Comparison of ENCODE assay signal across 8 cellular contexts in the genomic region with DNA sequence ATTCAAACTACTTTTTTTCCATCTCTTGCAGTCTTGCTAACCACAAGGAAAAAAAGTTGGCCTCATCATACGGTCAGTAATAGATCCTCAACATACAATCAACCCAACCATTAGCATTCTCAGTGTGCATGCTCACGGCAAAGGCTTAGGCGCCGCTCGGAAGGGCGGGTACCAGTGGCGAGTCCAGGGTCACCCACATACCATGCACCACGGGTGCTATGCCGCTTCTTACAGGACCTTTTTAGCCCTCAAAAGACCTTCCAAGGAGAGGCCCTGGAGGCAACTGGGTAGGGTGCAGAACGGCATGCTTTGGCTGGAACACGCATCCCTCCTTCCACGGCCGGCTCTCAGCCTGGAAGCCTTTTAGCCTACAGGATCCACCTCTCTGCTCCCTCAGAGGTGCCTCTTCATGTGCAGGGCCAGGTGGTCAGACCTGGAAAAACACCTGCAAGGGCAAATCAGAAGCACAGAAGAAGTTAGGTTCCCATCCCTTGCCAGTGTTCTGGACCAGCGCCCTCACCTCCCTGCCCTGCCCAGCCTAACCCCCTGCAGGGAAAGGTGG. TPM values are rescaled to one million over a fixed set of nuclear protein-coding genes. Genes with fewer than 3 reads are reported as not detected.
DNase-seq lines count a peak whose midpoint lies in the region; ATAC-seq, FAIRE-seq and TF ChIP-seq lines count a peak whose summit lies in the region.

No MANE protein-coding gene starts in this region.

- H3K4me1 Mint-ChIP-seq in natural killer cell, result peaks cover 94% of the 10 kb centered on the region in 2 donors

- no peak overlapping the region for H2BK15ac ChIP-seq in H1 (ENCODE audit: low read length)

- H3K4me2 ChIP-seq in H1 (ENCODE audit: insufficient read depth in 1 of 2, low read depth in 2 of 2, low read length in 2 of 2), result no peak overlapping the region

- H4K91ac ChIP-seq in H1 (replicated peaks; ENCODE audit: insufficient read length, low read length), result no peak overlapping the region

- no peaks in the 10 kb centered on the region for H3K27me3 ChIP-seq in H1 (replicated peaks in 1 of 4; ENCODE audit: control insufficient read depth in 3 of 4, extremely low read depth in 1 of 4, insufficient read depth in 3 of 4, low read length in 3 of 4)

- H3K27ac ChIP-seq in H1 (ENCODE audit: low read depth, low read length), result no peak overlapping the region

- peak overlapping the region; percentile 100 for H3K27ac Mint-ChIP-seq in natural killer cell

- H3K9ac ChIP-seq in H1 (replicated peaks in 1 of 4; ENCODE audit: extremely low read depth in 1 of 4, low read depth in 3 of 4, low read length in 3 of 4), result no peak overlapping the region

- peaks cover 25 to 52% (median 45%) of the 10 kb centered on the region in 4 experiments for H3K36me3 ChIP-seq in H1 (ENCODE audit: control insufficient read depth in 2 of 4, insufficient read depth in 4 of 4, low read length in 3 of 4)

- no peak overlapping the region for H2AK5ac ChIP-seq in H1 (ENCODE audit: low read depth, low read length)

- H3K9me3 Mint-ChIP-seq in natural killer cell, result no peaks in the 10 kb centered on the region

- H2BK5ac ChIP-seq in H1 (ENCODE audit: low read depth, low read length), result no peak overlapping the region

- H3K23ac ChIP-seq in H1 (ENCODE audit: insufficient read length), result no peak overlapping the region

- WGBS in H1 (ENCODE audit: extremely low coverage in 1 of 2, insufficient coverage in 1 of 2, insufficient read length in 1 of 2, insufficient replicate concordance in 2 of 2, low coverage in 1 of 2, low lambda C conversion rate in 2 of 2, missing lambda C conversion rate in 1 of 2), 2 experiments, result 87% methylated on average over 10 of the region's 14 CpGs; no CpG with 5 or more reads in 1 of the 2 experiments

- TF ChIP-seq CTCF in H1 (IDR thresholded peaks at IDR 0.05; ENCODE audit: control extremely low read depth in 1 of 3, insufficient read depth in 1 of 3, low read depth in 1 of 3, low read length in 3 of 3) (no peak), natural killer cell (IDR thresholded peaks at IDR 0.05) (no peak)

- H4K20me1 ChIP-seq in H1 (replicated peaks in 1 of 2; ENCODE audit: control insufficient read depth in 1 of 2, insufficient read depth in 2 of 2, low read length in 2 of 2), result peaks cover 23 to 27% of the 10 kb centered on the region in 2 experiments

- H3K18ac ChIP-seq in H1 (ENCODE audit: extremely low read depth, low read length), result no peak overlapping the region

- FAIRE-seq in RCC 7860 (lab: Jason Lieb, UNC) (no peak), H1 (lab: Jason Lieb, UNC) (no peak)

- peak; percentile 40 for DNase-seq in CD1c-positive myeloid dendritic cell (ENCODE audit: extremely low spot score)
- DNase-seq in RCC 7860 (ENCODE audit: low spot score), result peak; percentile 39
- DNase-seq in H1 (ENCODE audit: low read depth in 1 of 2, low spot score in 2 of 2), result no peak
- DNase-seq in natural killer cell, result no peak
- DNase-seq in COR-L47 (lab: John Stamatoyannopoulos, UW), result no peak
- no peak for DNase-seq in NCI-H2107 treated with DMSO at 0.1 percent for 48 hours (lab: John Stamatoyannopoulos, UW; ENCODE audit: unreplicated experiment)
- no peak for DNase-seq in glomerular visceral epithelial cell (ENCODE audit: extremely low spot score)
- no peak for DNase-seq in effector CD8-positive, alpha-beta T cell (lab: John Stamatoyannopoulos, UW)

- intact Hi-C loops in natural killer cell (cut with micrococcal nuclease), result loop anchor here (10.0 kb wide), 1 partner anchor 456 kb away; no protein-coding TSS in a partner anchor

- H3K79me1 ChIP-seq in H1 (ENCODE audit: low read depth, low read length), result peaks cover 22% of the 10 kb centered on the region

- no peaks in the 10 kb centered on the region for H3K9me3 ChIP-seq in H1 (ENCODE audit: insufficient read depth in 2 of 2, low read depth in 1 of 2, low read length in 1 of 2)

- H3K36me3 Mint-ChIP-seq in natural killer cell, result peaks cover 66% of the 10 kb centered on the region

- H2BK12ac ChIP-seq in H1 (ENCODE audit: low read depth, low read length), result no peak overlapping the region

- H3K14ac ChIP-seq in H1 (ENCODE audit: insufficient read length), result no peak overlapping the region

- TF ChIP-seq POLR2A in H1 (IDR thresholded peaks at IDR 0.05; ENCODE audit: control extremely low read depth in 1 of 2, low read depth in 2 of 2, low read length in 2 of 2), result no peak

- H3K27me3 Mint-ChIP-seq in natural killer cell (ENCODE audit: low read depth in 2 of 2), result peaks cover 0 to 4% of the 10 kb centered on the region in 2 donors

- H3K23me2 ChIP-seq in H1 (ENCODE audit: low read depth, low read length), result peaks cover 10% of the 10 kb centered on the region

- no peak for TF ChIP-seq RAD21 in H1 (IDR thresholded peaks at IDR 0.05 in 1 of 2, conservative IDR thresholded peaks at IDR 0.05 in 1 of 2; ENCODE audit: low read depth in 2 of 2, low read length in 2 of 2)

- no peak overlapping the region for H3K4ac ChIP-seq in H1 (replicated peaks; ENCODE audit: insufficient read length, low read depth, low read length)

- peaks cover 6 to 56% of the 10 kb centered on the region in 2 experiments for H3K79me2 ChIP-seq in H1 (ENCODE audit: control insufficient read depth in 1 of 2, insufficient read depth in 2 of 2, low read length in 2 of 2)

- no peak overlapping the region for H3K56ac ChIP-seq in H1 (replicated peaks; ENCODE audit: insufficient read length, low read depth, low read length)

- no peak overlapping the region for H2BK20ac ChIP-seq in H1 (ENCODE audit: low read length)

- CTCF ChIA-PET in H1 (lab: Charles Lee; ENCODE audit: partially characterized antibody), result interaction anchor here (1.4 kb wide), 1 partner anchor 539 kb away, joined by 4 read pairs; no protein-coding TSS in a partner anchor

- no peak for TF ChIP-seq EP300 in H1 (IDR thresholded peaks at IDR 0.05; ENCODE audit: borderline replicate concordance in 1 of 2, low read depth in 2 of 2, low read length in 2 of 2)

- POLR2A ChIA-PET in H1 (lab: Charles Lee; ENCODE audit: partially characterized antibody), result interaction anchor here (1.2 kb wide), 1 partner anchor 17 kb away, joined by 4 read pairs; no protein-coding TSS in a partner anchor

- peaks cover 2 to 14% (median 11%) of the 10 kb centered on the region in 4 experiments for H3K4me1 ChIP-seq in H1 (replicated peaks in 1 of 4; ENCODE audit: control insufficient read depth in 3 of 4, insufficient read depth in 4 of 4, low read length in 3 of 4)

- H4K5ac ChIP-seq in H1 (ENCODE audit: insufficient read length, low read depth, low read length), result no peak overlapping the region

- ATAC-seq in natural killer cell, result no peak

- H3K4me3 ChIP-seq in H1 (ENCODE audit: extremely low read depth in 1 of 4, insufficient read depth in 2 of 4, low read depth in 3 of 4, low read length in 4 of 4), result no peak overlapping the region

- no peak overlapping the region for H2AFZ ChIP-seq in H1 (ENCODE audit: low read length)

- H4K8ac ChIP-seq in H1 (ENCODE audit: extremely low read depth, insufficient read depth, low read length), result no peak overlapping the region

- H3K4me3 Mint-ChIP-seq in natural killer cell, result peak overlapping the region; percentile 99

- no peak overlapping the region for H2BK120ac ChIP-seq in H1 (replicated peaks; ENCODE audit: low read depth, low read length)

TF ChIP-seq in H1, 55 proteins besides CTCF, POLR2A, EP300 and RAD21:
- no peak for TF ChIP-seq CTBP2 (IDR thresholded peaks at IDR 0.05; ENCODE audit: borderline replicate concordance, insufficient read depth, insufficient read length, low read length)
- TF ChIP-seq, protein P1, sequence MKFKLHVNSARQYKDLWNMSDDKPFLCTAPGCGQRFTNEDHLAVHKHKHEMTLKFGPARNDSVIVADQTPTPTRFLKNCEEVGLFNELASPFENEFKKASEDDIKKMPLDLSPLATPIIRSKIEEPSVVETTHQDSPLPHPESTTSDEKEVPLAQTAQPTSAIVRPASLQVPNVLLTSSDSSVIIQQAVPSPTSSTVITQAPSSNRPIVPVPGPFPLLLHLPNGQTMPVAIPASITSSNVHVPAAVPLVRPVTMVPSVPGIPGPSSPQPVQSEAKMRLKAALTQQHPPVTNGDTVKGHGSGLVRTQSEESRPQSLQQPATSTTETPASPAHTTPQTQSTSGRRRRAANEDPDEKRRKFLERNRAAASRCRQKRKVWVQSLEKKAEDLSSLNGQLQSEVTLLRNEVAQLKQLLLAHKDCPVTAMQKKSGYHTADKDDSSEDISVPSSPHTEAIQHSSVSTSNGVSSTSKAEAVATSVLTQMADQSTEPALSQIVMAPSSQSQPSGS (IDR thresholded peaks at IDR 0.05; ENCODE audit: low read length), result no peak
- no peak for TF ChIP-seq CBX8 (IDR thresholded peaks at IDR 0.05; ENCODE audit: borderline replicate concordance, low read depth, low read length)
- TF ChIP-seq HDAC2 (IDR thresholded peaks at IDR 0.05; ENCODE audit: borderline replicate concordance in 1 of 2, low read depth in 2 of 2, low read length in 2 of 2), result no peak
- peak; percentile 23; the same call in 1 of the 2 replicates for TF ChIP-seq POLR2AphosphoS5 (IDR thresholded peaks at IDR 0.05; ENCODE audit: low read depth, low read length)

RNA-seq across cellular contexts. Expression of a gene that starts 5.8 kb away (rescaled TPM):
- total RNA-seq in H1 (2021; fragmentation: NEBNext Ultra II Directional; extraction: Animal tissue kit (Norgen Biotek cat#: 25700)), result 19.5 and 23.0 TPM in 2 replicates
- polyA plus RNA-seq in H1 (2011; rRNA removed), result 5.7 and 10.1 TPM in 2 replicates
- 8.9 TPM for polyA plus RNA-seq in H1 (2011; cell fraction: cytosol; rRNA removed)
- 19.0 TPM for polyA plus RNA-seq in H1 (2011; cell fraction: nucleus; rRNA removed)
- polyA plus RNA-seq in H1 (2012, experiment 1 of 2), result 9.4 to 16.4 TPM (median 12.4 TPM) in 4 replicates
- 4.0 TPM for polyA plus RNA-seq in H1 (2012, experiment 2 of 2)
- polyA plus RNA-seq in H1 (2013, experiment 1 of 2), result 9.9 TPM
- 10.1 TPM for polyA plus RNA-seq in H1 (2013, experiment 2 of 2)
- polyA minus RNA-seq in H1 (2011; rRNA and poly(A)+ RNA removed), result 19.2 and 29.7 TPM in 2 replicates
- polyA minus RNA-seq in H1 (2011; cell fraction: cytosol; rRNA and poly(A)+ RNA removed), result 9.5 TPM
- polyA minus RNA-seq in H1 (2011; cell fraction: nucleus; rRNA and poly(A)+ RNA removed), result 108 TPM
- total RNA-seq in natural killer cell, result 1,000 to 10,000 TPM; 1,044 to 1,768 (median 1,056) TPM

Comparison
In these comparisons a context has a peak if more than half of its experiments do, and no peak if none do; other contexts are left out.
1. DNase-seq: peak in CD1c-positive myeloid dendritic cell (single experiment) and RCC 7860 (single experiment); none in H1 (0 of 2), natural killer cell (single experiment), COR-L47 (single experiment), NCI-H2107 treated with DMSO at 0.1 percent for 48 hours (single experiment), glomerular visceral epithelial cell (single experiment) and effector CD8-positive, alpha-beta T cell (single experiment).
2. RNA of a gene that starts 5.8 kb away (total RNA-seq): 1,044 to 1,768 TPM in natural killer cell; 19.5 to 23.0 TPM in H1; every median in the first group is over 10 times any median in the second.